Comparison of ENCODE assay signal across 8 cellular contexts in genomic region chr7:152030059-152030458, GRCh38. TPM values are rescaled to one million over a fixed set of nuclear protein-coding genes. Genes with fewer than 3 reads are reported as not detected.
DNase-seq lines count a peak whose midpoint lies in the region; TF ChIP-seq lines count a peak whose summit lies in the region.
"Not testable (repeated sequence)": the region's sequence is repeated elsewhere in the genome, so short reads cannot be mapped to it uniquely, and the experiment has no call there.

No MANE protein-coding gene starts in this region.

- intact Hi-C loops in sigmoid colon (cut with DNase I) = not testable (repeated sequence)

- H3K27me3 ChIP-seq in liver (ENCODE audit: control insufficient read depth in 4 of 4, insufficient read depth in 4 of 4, low read length in 3 of 4); sigmoid colon: not testable (repeated sequence)

- 75% methylated on average over 10 of the region's 10 CpGs for WGBS in liver
- WGBS in sigmoid colon, 2 donors = 76 to 78% methylated on average over 10 of the region's 10 CpGs

- peak; percentile 34 for DNase-seq in AG10803 (ENCODE audit: low read depth)
- not testable (repeated sequence) for DNase-seq in GM20000 (ENCODE audit: low spot score); astrocyte of the cerebellum (ENCODE audit: low read depth)
- DNase-seq in NCI-H1092 (lab: John Stamatoyannopoulos, UW) = peak; percentile 7
- peak; percentile 48 for DNase-seq in RPMI8226
- DNase-seq in fibroblast of villous mesenchyme (ENCODE audit: low read depth) = peak; percentile 72
- peak; percentile 77 for DNase-seq in sigmoid colon

- TF ChIP-seq POLR2A in sigmoid colon (IDR thresholded peaks at IDR 0.05) = not testable (repeated sequence)

- TF ChIP-seq RAD21 in liver (IDR thresholded peaks at IDR 0.05) = peak; percentile 70 to 77

- not testable (repeated sequence) for H3K4me3 ChIP-seq in AG10803 (ENCODE audit: low read length); astrocyte of the cerebellum (ENCODE audit: low read depth, low read length); fibroblast of villous mesenchyme (ENCODE audit: low read depth, low read length); liver (ENCODE audit: low read depth in 1 of 3, low read length in 3 of 3); sigmoid colon

- not testable (repeated sequence) for TF ChIP-seq EP300 in sigmoid colon (IDR thresholded peaks at IDR 0.05)

- H3K27ac ChIP-seq in liver (ENCODE audit: low read depth in 1 of 2, low read length in 2 of 2); sigmoid colon: not testable (repeated sequence)

- in situ Hi-C loops in astrocyte of the cerebellum (cut with HindIII; ENCODE audit: low sequenced_read_pairs) = not testable (repeated sequence)

- TF ChIP-seq CTCF in AG10803 (conservative IDR thresholded peaks at IDR 0.05; ENCODE audit: low read length) (peak; percentile 44), GM20000 (IDR thresholded peaks at IDR 0.05; ENCODE audit: extremely low read depth, missing control alignments) (peak; percentile 6), astrocyte of the cerebellum (IDR thresholded peaks at IDR 0.05; ENCODE audit: low read depth, low read length, missing control alignments) (peak; percentile 35), fibroblast of villous mesenchyme (IDR thresholded peaks at IDR 0.05; ENCODE audit: insufficient read depth, low read depth, low read length) (peak; percentile 57), liver (IDR thresholded peaks at IDR 0.05; ENCODE audit: low read depth, low read length, missing input control) (peak; percentile 41), sigmoid colon (IDR thresholded peaks at IDR 0.05) (peak in 2 of 4 experiments; percentile 12 to 36)

- not testable (repeated sequence) for H3K36me3 ChIP-seq in liver (ENCODE audit: control insufficient read depth in 4 of 4, insufficient read depth in 3 of 4, low read depth in 1 of 4, low read length in 3 of 4); sigmoid colon

- H3K9ac ChIP-seq in liver (ENCODE audit: low read depth in 1 of 2, low read length in 2 of 2) = not testable (repeated sequence)

- not testable (repeated sequence) for H3K9me3 ChIP-seq in liver (ENCODE audit: control insufficient read depth in 4 of 4, low read length in 3 of 4); sigmoid colon

- not testable (repeated sequence) for H3K4me1 ChIP-seq in liver (ENCODE audit: control insufficient read depth in 4 of 4, insufficient read depth in 4 of 4, low read length in 3 of 4)
- H3K4me1 ChIP-seq in sigmoid colon = peaks cover 0 to 20% (median 13%) of the 10 kb centered on the region in 4 donors

RNA-seq across cellular contexts. Expression of gene GALNT11, which starts 4.6 kb away (rescaled TPM):
- total RNA-seq in fibroblast of villous mesenchyme = 35.1 and 45.3 TPM in 2 replicates
- total RNA-seq in liver = 10 to 100 TPM; 14.4 to 21.8 TPM
- 10 to 100 TPM; 12.0 to 13.1 TPM for polyA plus RNA-seq in liver
- 10 to 100 TPM; 35.7 to 48.2 (median 40.4) TPM for total RNA-seq in sigmoid colon
- polyA plus RNA-seq in sigmoid colon = 10 to 100 TPM in 2 of 3 donors, 1 to 10 TPM in 1; 8.8 to 20.5 (median 12.6) TPM
